Comparison of ENCODE assay signal across 34 cellular contexts in genomic region chr2:186423481-186423880, GRCh38.
"Had no signal": no experiment of that assay in that cellular context is flagged by ENCODE, and none has a peak within 500 bp of the region (broad histone marks: within the 10 kb centered on the region; RNA-seq: fewer than 3 reads in every experiment).

No MANE protein-coding gene starts in this region.

- H3K27me3 Mint-ChIP-seq: activated B cell treated with CpG ODN at 0.5 μM for 24 hours; activated CD8-positive, alpha-beta memory T cell treated with anti-CD3 and anti-CD28 coated beads, Interleukin-2, amount 10 ng/mL, durations not matched to agents 7 days and 5 days; activated naive CD4-positive, alpha-beta T cell treated with anti-CD3 and anti-CD28 coated beads, Interleukin-2, amount 50 U/mL, for 24 hours; activated naive CD8-positive, alpha-beta T cell treated with anti-CD3 and anti-CD28 coated beads for 36 hours; activated naive CD8-positive, alpha-beta T cell treated with anti-CD3 and anti-CD28 coated beads, Interleukin-2, amount 50 U/mL, for 24 hours; effector memory CD8-positive, alpha-beta T cell had no signal

- H3K4me3 ChIP-seq: adrenal gland, body of pancreas, esophagus muscularis mucosa, gastrocnemius medialis, heart left ventricle had no signal

- H3K36me3 Mint-ChIP-seq: activated CD8-positive, alpha-beta memory T cell treated with anti-CD3 and anti-CD28 coated beads, Interleukin-2, amount 10 ng/mL, durations not matched to agents 7 days and 5 days had no signal

- H3K27me3 ChIP-seq: adrenal gland, body of pancreas, esophagus muscularis mucosa, foreskin keratinocyte, gastrocnemius medialis, heart left ventricle had no signal

- H3K27ac ChIP-seq: adrenal gland, body of pancreas, esophagus muscularis mucosa, foreskin keratinocyte, heart left ventricle, WERI-Rb-1 had no signal

- H3K36me3 ChIP-seq: adrenal gland, esophagus muscularis mucosa, gastrocnemius medialis, heart left ventricle, WERI-Rb-1 had no signal

- H3K9me3 ChIP-seq: adrenal gland, body of pancreas, esophagus muscularis mucosa, gastrocnemius medialis, heart left ventricle had no signal

- H3K4me3 Mint-ChIP-seq: activated B cell treated with CpG ODN at 0.5 μM for 24 hours; activated CD8-positive, alpha-beta memory T cell treated with anti-CD3 and anti-CD28 coated beads, Interleukin-2, amount 10 ng/mL, durations not matched to agents 7 days and 5 days; activated CD8-positive, alpha-beta T cell treated with anti-CD3 and anti-CD28 coated beads, Interleukin-2, amount 10 ng/mL, durations not matched to agents 7 days and 5 days; activated naive CD4-positive, alpha-beta T cell treated with anti-CD3 and anti-CD28 coated beads for 36 hours; activated naive CD4-positive, alpha-beta T cell treated with anti-CD3 and anti-CD28 coated beads, Interleukin-2, amount 50 U/mL, for 24 hours; activated naive CD8-positive, alpha-beta T cell treated with anti-CD3 and anti-CD28 coated beads for 36 hours; activated naive CD8-positive, alpha-beta T cell treated with anti-CD3 and anti-CD28 coated beads, Interleukin-2, amount 50 U/mL, for 24 hours; activated T-helper 1 cell treated with anti-CD3 and anti-CD28 coated beads, Interleukin-12 subunit alpha, Interleukin-12 subunit beta, Interleukin-2, Interleukin-4 antibody, amounts not matched to agents 30 ng/mL and 10 ng/mL and 1 ng/mL, durations not matched to agents 14 hours and 24 hours and 36 hours; effector memory CD8-positive, alpha-beta T cell had no signal

- FAIRE-seq: colon had no signal

- H3K27ac Mint-ChIP-seq: activated B cell treated with CpG ODN at 0.5 μM for 24 hours; activated CD8-positive, alpha-beta memory T cell treated with anti-CD3 and anti-CD28 coated beads, Interleukin-2, amount 10 ng/mL, durations not matched to agents 7 days and 5 days; activated CD8-positive, alpha-beta T cell treated with anti-CD3 and anti-CD28 coated beads, Interleukin-2, amount 10 ng/mL, durations not matched to agents 7 days and 5 days; activated naive CD4-positive, alpha-beta T cell treated with anti-CD3 and anti-CD28 coated beads for 36 hours; activated naive CD4-positive, alpha-beta T cell treated with anti-CD3 and anti-CD28 coated beads, Interleukin-2, amount 50 U/mL, for 24 hours; activated naive CD8-positive, alpha-beta T cell treated with anti-CD3 and anti-CD28 coated beads for 36 hours; activated naive CD8-positive, alpha-beta T cell treated with anti-CD3 and anti-CD28 coated beads, Interleukin-2, amount 50 U/mL, for 24 hours; activated T-helper 1 cell treated with anti-CD3 and anti-CD28 coated beads, Interleukin-12 subunit alpha, Interleukin-12 subunit beta, Interleukin-2, Interleukin-4 antibody, amounts not matched to agents 30 ng/mL and 10 ng/mL and 1 ng/mL, durations not matched to agents 14 hours and 24 hours and 36 hours; activated T-helper 2 cell treated with anti-CD3 and anti-CD28 coated beads, Interferon-gamma antibody, Interleukin-2, Interleukin-4, amounts not matched to agents 10 μg/mL and 5 μg/mL and 100 μg/mL, durations not matched to agents 14 hours and 24 hours and 36 hours; effector memory CD8-positive, alpha-beta T cell had no signal

- H3K9me3 Mint-ChIP-seq: activated B cell treated with CpG ODN at 0.5 μM for 24 hours; activated naive CD4-positive, alpha-beta T cell treated with anti-CD3 and anti-CD28 coated beads for 36 hours; activated naive CD4-positive, alpha-beta T cell treated with anti-CD3 and anti-CD28 coated beads, Interleukin-2, amount 50 U/mL, for 24 hours; activated naive CD8-positive, alpha-beta T cell treated with anti-CD3 and anti-CD28 coated beads for 36 hours; activated naive CD8-positive, alpha-beta T cell treated with anti-CD3 and anti-CD28 coated beads, Interleukin-2, amount 50 U/mL, for 24 hours; activated T-helper 1 cell treated with anti-CD3 and anti-CD28 coated beads, Interleukin-12 subunit alpha, Interleukin-12 subunit beta, Interleukin-2, Interleukin-4 antibody, amounts not matched to agents 30 ng/mL and 10 ng/mL and 1 ng/mL, durations not matched to agents 14 hours and 24 hours and 36 hours; activated T-helper 2 cell treated with anti-CD3 and anti-CD28 coated beads, Interferon-gamma antibody, Interleukin-2, Interleukin-4, amounts not matched to agents 10 μg/mL and 5 μg/mL and 100 μg/mL, durations not matched to agents 14 hours and 24 hours and 36 hours; effector memory CD8-positive, alpha-beta T cell had no signal

- H3K4me1 ChIP-seq: foreskin keratinocyte had no signal

- DNase-seq: activated B cell treated with CpG ODN at 0.5 μM for 24 hours; activated CD4-positive, alpha-beta T cell treated with anti-CD3 and anti-CD28 coated beads for 48 hours; activated CD4-positive, alpha-beta T cell treated with anti-CD3 and anti-CD28 coated beads, Interleukin-2, amount 50 U/mL, for 1 hour; activated CD4-positive, alpha-beta T cell treated with anti-CD3 and anti-CD28 coated beads, Interleukin-2, amount 50 U/mL, for 48 hours; activated CD8-positive, alpha-beta memory T cell treated with anti-CD3 and anti-CD28 coated beads, Interleukin-2, amount 10 ng/mL, durations not matched to agents 7 days and 5 days; activated CD8-positive, alpha-beta memory T cell treated with anti-CD3 and anti-CD28 coated beads, Interleukin-2, amount 50 U/mL, for 4 hours; activated CD8-positive, alpha-beta T cell treated with anti-CD3 and anti-CD28 coated beads, Interleukin-2, amount 10 ng/mL, durations not matched to agents 7 days and 5 days; activated effector memory CD4-positive, alpha-beta T cell treated with anti-CD3 and anti-CD28 coated beads, Interleukin-2, amount 50 U/mL, for 16 hours; activated naive CD4-positive, alpha-beta T cell treated with anti-CD3 and anti-CD28 coated beads for 36 hours; activated naive CD8-positive, alpha-beta T cell treated with anti-CD3 and anti-CD28 coated beads for 36 hours; activated naive CD8-positive, alpha-beta T cell treated with anti-CD3 and anti-CD28 coated beads, Interleukin-2, amount 50 U/mL, for 24 hours; activated T-cell treated with anti-CD3 and anti-CD28 coated beads, Interleukin-2, amount 50 U/mL, for 1 hour; activated T-cell treated with anti-CD3 and anti-CD28 coated beads, Interleukin-2, amount 50 U/mL, for 48 hours; adrenal gland; amygdala; aorta; body of pancreas; caudate nucleus; cortex of kidney; dermis blood vessel endothelial cell; effector CD4-positive, alpha-beta T cell; effector memory CD8-positive, alpha-beta T cell; erythroblast; foreskin keratinocyte; gastrocnemius medialis; glutamatergic neuron; heart left ventricle; T-helper 2 cell; WERI-Rb-1 had no signal
